Comparison of ENCODE assay signal across 13 cellular contexts in the genomic region with DNA sequence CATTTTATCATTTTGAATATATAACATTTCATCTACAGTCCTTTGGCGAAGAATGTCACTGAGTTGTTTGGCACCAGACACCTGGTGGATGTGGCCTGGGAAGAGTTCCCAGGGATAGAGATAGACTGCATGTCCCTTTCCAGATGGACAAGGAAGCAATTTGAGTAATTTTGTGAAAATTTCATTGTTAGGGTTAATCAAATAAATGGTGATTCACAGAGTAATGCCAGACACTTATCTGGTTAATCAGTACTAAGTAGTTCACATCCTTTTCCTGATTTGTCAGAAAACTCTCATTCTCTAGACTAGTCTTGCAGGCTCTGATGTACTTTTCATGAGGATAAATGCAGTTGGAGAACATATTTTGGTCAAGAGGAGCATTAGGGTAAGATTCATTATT. TPM values are rescaled to one million over a fixed set of nuclear protein-coding genes. Genes with fewer than 3 reads are reported as not detected.
DNase-seq lines count a peak whose midpoint lies in the region; ATAC-seq and TF ChIP-seq lines count a peak whose summit lies in the region.
"Had no signal": no experiment of that assay in that cellular context is flagged by ENCODE, and none has a peak within 500 bp of the region (broad histone marks: within the 10 kb centered on the region; RNA-seq: fewer than 3 reads in every experiment).

No MANE protein-coding gene starts in this region.

- peak; percentile 18 for DNase-seq in BE2C
- peak; percentile 78 for DNase-seq in DMS53 (lab: John Stamatoyannopoulos, UW)
- DNase-seq in kidney tubule cell (ENCODE audit: low spot score), result peak; percentile 52
- DNase-seq in DMS 273 (lab: John Stamatoyannopoulos, UW; ENCODE audit: unreplicated experiment), result no peak
- DNase-seq in NCI-H2227 (lab: John Stamatoyannopoulos, UW; ENCODE audit: unreplicated experiment), result no peak
- DNase-seq in HuH-7.5 (ENCODE audit: low spot score), result no peak
- DNase-seq: ACHN; C1 segment of cervical spinal cord; CD4-positive, alpha-beta T cell; HCEC 1CT; HFFc6 had no signal

- TF ChIP-seq CTCF in BE2C (IDR thresholded peaks at IDR 0.05; ENCODE audit: low read depth, low read length), result no peak

- H3K27me3 ChIP-seq in BE2C, result no peaks in the 10 kb centered on the region

- peaks cover 7% of the 10 kb centered on the region for H3K36me3 ChIP-seq in BE2C

- no peak overlapping the region for H3K4me3 ChIP-seq in BE2C (ENCODE audit: low read depth, low read length)
- H3K4me3 ChIP-seq: GM12878 had no signal

- H3K4me1 ChIP-seq in BE2C, result peaks cover 15% of the 10 kb centered on the region

- no peak; the same call in 2 of the 3 replicates for ATAC-seq in SK-N-SH treated with all-trans-retinoic acid at 6 μM for 48 hours
- ATAC-seq: GM12878 had no signal

- no peaks in the 10 kb centered on the region for H3K9me3 ChIP-seq in BE2C

TF ChIP-seq in SK-N-SH treated with all-trans-retinoic acid at 6 μM for 48 hours, 23 proteins besides CTCF, POLR2A, EP300 and RAD21:
- TF ChIP-seq TCF4 (CRISPR knock-in tag; IDR thresholded peaks at IDR 0.05; ENCODE audit: borderline replicate concordance) (peak; percentile 52), PPARA (CRISPR knock-in tag; IDR thresholded peaks at IDR 0.05; ENCODE audit: borderline replicate concordance) (no peak), ISL1 (CRISPR knock-in tag; IDR thresholded peaks at IDR 0.05) (peak; percentile 66)

RNA-seq across cellular contexts. Expression of a gene that starts 41.6 kb away (rescaled TPM):
- 7.5 TPM for polyA plus RNA-seq in BE2C (2012; ENCODE audit: insufficient read depth, insufficient read length, low read depth)

RNA-seq across cellular contexts. Expression of a gene that starts 46.8 kb away (rescaled TPM):
- polyA plus RNA-seq in BE2C (2012; ENCODE audit: insufficient read depth, insufficient read length, low read depth), result 54.4 TPM

Comparison
In these comparisons a context has a peak if more than half of its experiments do, and no peak if none do; other contexts are left out.
1. DNase-seq: peak in BE2C (single experiment), DMS53 (single experiment) and kidney tubule cell (single experiment); none in DMS 273 (single experiment), NCI-H2227 (single experiment) and HuH-7.5 (single experiment).